ENCODE assay signal across 22 cellular contexts in genomic region chr15:26739791-26740190, GRCh38. TPM values are rescaled to one million over a fixed set of nuclear protein-coding genes. Genes with fewer than 3 reads are reported as not detected.
"Had no signal": no experiment of that assay in that cellular context is flagged by ENCODE, and none has a peak within 500 bp of the region (broad histone marks: within the 10 kb centered on the region; RNA-seq: fewer than 3 reads in every experiment).

No MANE protein-coding gene starts in this region.

- H3K4me1 Mint-ChIP-seq: activated CD4-positive, alpha-beta T cell treated with anti-CD3 and anti-CD28 coated beads for 36 hours; activated CD8-positive, alpha-beta memory T cell treated with anti-CD3 and anti-CD28 coated beads, Interleukin-2, amount 10 ng/mL, durations not matched to agents 7 days and 5 days; activated naive CD8-positive, alpha-beta T cell treated with anti-CD3 and anti-CD28 coated beads for 36 hours; nephron; stimulated activated effector memory CD8-positive, alpha-beta T cell treated with anti-CD3 and anti-CD28 coated beads, Interleukin-12 subunit alpha, Interleukin-12 subunit beta, amount 100 ng/mL, for 72 hours had no signal

- ATAC-seq: activated CD4-positive, alpha-beta T cell treated with anti-CD3 and anti-CD28 coated beads for 36 hours; activated CD8-positive, alpha-beta memory T cell treated with anti-CD3 and anti-CD28 coated beads, Interleukin-2, amount 10 ng/mL, durations not matched to agents 7 days and 5 days; activated CD8-positive, alpha-beta T cell treated with anti-CD3 and anti-CD28 coated beads, Interleukin-2, amount 10 ng/mL, durations not matched to agents 7 days and 5 days; body of pancreas; left lung; sciatic nerve; stimulated activated effector memory CD8-positive, alpha-beta T cell treated with anti-CD3 and anti-CD28 coated beads, Interleukin-12 subunit alpha, Interleukin-12 subunit beta, amount 100 ng/mL, for 72 hours had no signal

- H3K4me3 Mint-ChIP-seq: activated CD4-positive, alpha-beta T cell treated with anti-CD3 and anti-CD28 coated beads for 36 hours; activated CD8-positive, alpha-beta memory T cell treated with anti-CD3 and anti-CD28 coated beads, Interleukin-2, amount 10 ng/mL, durations not matched to agents 7 days and 5 days; activated CD8-positive, alpha-beta T cell treated with anti-CD3 and anti-CD28 coated beads, Interleukin-2, amount 10 ng/mL, durations not matched to agents 7 days and 5 days; activated naive CD8-positive, alpha-beta T cell treated with anti-CD3 and anti-CD28 coated beads for 36 hours; nephron; stimulated activated effector memory CD8-positive, alpha-beta T cell treated with anti-CD3 and anti-CD28 coated beads, Interleukin-12 subunit alpha, Interleukin-12 subunit beta, amount 100 ng/mL, for 72 hours; stimulated activated naive CD8-positive, alpha-beta T cell treated with anti-CD3 and anti-CD28 coated beads, Interleukin-15, Interleukin-2, amounts not matched to agents 100 ng/mL and 50 ng/mL, for 24 hours; T-helper 2 cell treated with Interferon-gamma antibody and Interleukin-4, amounts not matched to agents 5 μg/mL and 100 μg/mL, for 36 hours had no signal

- H3K36me3 Mint-ChIP-seq: activated CD8-positive, alpha-beta memory T cell treated with anti-CD3 and anti-CD28 coated beads, Interleukin-2, amount 10 ng/mL, durations not matched to agents 7 days and 5 days; activated naive CD8-positive, alpha-beta T cell treated with anti-CD3 and anti-CD28 coated beads for 36 hours; stimulated activated effector memory CD8-positive, alpha-beta T cell treated with anti-CD3 and anti-CD28 coated beads, Interleukin-12 subunit alpha, Interleukin-12 subunit beta, amount 100 ng/mL, for 72 hours had no signal

- H3K27ac Mint-ChIP-seq: activated CD4-positive, alpha-beta T cell treated with anti-CD3 and anti-CD28 coated beads for 36 hours; activated CD8-positive, alpha-beta memory T cell treated with anti-CD3 and anti-CD28 coated beads, Interleukin-2, amount 10 ng/mL, durations not matched to agents 7 days and 5 days; activated CD8-positive, alpha-beta T cell treated with anti-CD3 and anti-CD28 coated beads, Interleukin-2, amount 10 ng/mL, durations not matched to agents 7 days and 5 days; activated naive CD8-positive, alpha-beta T cell treated with anti-CD3 and anti-CD28 coated beads for 36 hours; nephron; stimulated activated effector memory CD8-positive, alpha-beta T cell treated with anti-CD3 and anti-CD28 coated beads, Interleukin-12 subunit alpha, Interleukin-12 subunit beta, amount 100 ng/mL, for 72 hours; stimulated activated naive CD8-positive, alpha-beta T cell treated with anti-CD3 and anti-CD28 coated beads, Interleukin-15, Interleukin-2, amounts not matched to agents 100 ng/mL and 50 ng/mL, for 24 hours; T-helper 2 cell treated with Interferon-gamma antibody and Interleukin-4, amounts not matched to agents 5 μg/mL and 100 μg/mL, for 36 hours had no signal

- DNase-seq: activated CD4-positive, alpha-beta T cell treated with anti-CD3 and anti-CD28 coated beads for 36 hours; activated CD4-positive, CD25-positive, alpha-beta regulatory T cell; activated CD8-positive, alpha-beta memory T cell treated with anti-CD3 and anti-CD28 coated beads, Interleukin-2, amount 10 ng/mL, durations not matched to agents 7 days and 5 days; activated CD8-positive, alpha-beta T cell treated with anti-CD3 and anti-CD28 coated beads, Interleukin-2, amount 10 ng/mL, durations not matched to agents 7 days and 5 days; activated naive CD4-positive, alpha-beta T cell treated with Interleukin-2 at 50 U/mL for 16 hours; activated naive CD8-positive, alpha-beta T cell treated with anti-CD3 and anti-CD28 coated beads for 36 hours; activated T-cell treated with anti-CD3 and anti-CD28 coated beads, Interleukin-2, amount 50 U/mL, for 48 hours; adrenal gland; aorta; body of pancreas; dermis blood vessel endothelial cell; effector CD4-positive, alpha-beta T cell; left lung; mesendoderm; stimulated activated CD4-positive, alpha-beta T cell treated with anti-CD3 and anti-CD28 coated beads, Interleukin-12 subunit alpha, Interleukin-12 subunit beta, amount 100 ng/mL, for 4 hours; stimulated activated CD4-positive, alpha-beta T cell treated with anti-CD3 and anti-CD28 coated beads, Interleukin-4, amount 100 ng/mL, for 1 hour; trophoblast cell had no signal

- H3K27me3 Mint-ChIP-seq: activated CD4-positive, alpha-beta T cell treated with anti-CD3 and anti-CD28 coated beads for 36 hours; activated CD8-positive, alpha-beta memory T cell treated with anti-CD3 and anti-CD28 coated beads, Interleukin-2, amount 10 ng/mL, durations not matched to agents 7 days and 5 days; activated naive CD8-positive, alpha-beta T cell treated with anti-CD3 and anti-CD28 coated beads for 36 hours; stimulated activated naive CD8-positive, alpha-beta T cell treated with anti-CD3 and anti-CD28 coated beads, Interleukin-15, Interleukin-2, amounts not matched to agents 100 ng/mL and 50 ng/mL, for 24 hours had no signal

RNA-seq across cellular contexts. Expression of gene GABRB3, which starts 33.1 kb away (rescaled TPM):
- total RNA-seq: activated CD4-positive, alpha-beta T cell treated with anti-CD3 and anti-CD28 coated beads for 36 hours; activated CD8-positive, alpha-beta memory T cell treated with anti-CD3 and anti-CD28 coated beads, Interleukin-2, amount 10 ng/mL, durations not matched to agents 7 days and 5 days had no signal
